ENCODE assay signal across 22 cellular contexts in the genomic region with DNA sequence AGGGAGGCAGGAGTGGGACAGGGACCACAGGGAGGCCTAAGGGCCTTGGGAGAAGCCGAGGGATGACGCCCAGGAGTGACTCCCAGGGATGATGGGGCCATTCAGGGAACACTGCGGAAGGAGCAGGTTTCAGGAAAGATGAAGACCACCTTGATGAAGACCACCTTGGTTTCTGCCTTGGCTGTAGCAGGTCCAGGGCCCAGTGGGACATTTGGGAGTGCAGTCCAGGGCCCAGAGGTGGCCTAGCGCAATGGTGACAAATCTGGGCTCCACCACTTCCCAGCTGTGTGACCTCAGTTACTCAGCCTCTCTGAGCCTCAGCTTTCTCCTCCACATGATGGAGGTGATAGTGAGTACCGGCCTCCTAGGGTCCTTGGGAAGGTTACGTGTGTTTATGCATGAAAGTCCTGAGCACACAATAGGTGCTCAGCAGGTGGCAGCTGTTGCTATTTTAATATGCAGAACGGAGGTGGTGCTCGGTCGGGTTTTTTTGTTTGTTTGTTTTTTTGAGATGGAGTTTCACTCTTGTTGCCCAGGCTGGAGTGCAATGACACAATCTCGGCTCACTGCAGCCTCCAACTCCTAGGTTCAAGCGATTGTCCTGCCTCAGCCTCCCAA. TPM values are rescaled to one million over a fixed set of nuclear protein-coding genes. Genes with fewer than 3 reads are reported as not detected.
A peak's percentile ranks its signal among the peaks of the same experiment; 100 is the strongest.
DNase-seq lines count a peak whose midpoint lies in the region; ATAC-seq and TF ChIP-seq lines count a peak whose summit lies in the region.
"Had no signal": no experiment of that assay in that cellular context is flagged by ENCODE, and none has a peak within 500 bp of the region (broad histone marks: within the 10 kb centered on the region; RNA-seq: fewer than 3 reads in every experiment).

No MANE protein-coding gene starts in this region.

- no TSS peak for BruUV-seq in A673 (replicated peaks; lab: Mats Ljungman, UMichigan)

- H3K9ac ChIP-seq in HUES64 (ENCODE audit: low read depth, low read length) (peak overlapping the region; percentile 48; the same call in 1 of the 2 replicates), endodermal cell (ENCODE audit: extremely low read depth, low read length, poor library complexity, severe bottlenecking) (no peak overlapping the region)
- H3K9ac ChIP-seq: SK-N-SH had no signal

- H3K4me3 Mint-ChIP-seq in GM23338 (peak overlapping the region; percentile 65), endodermal cell (peak overlapping the region; percentile 44), nephron progenitor cell (peak overlapping the region; percentile 32), osteocyte (ENCODE audit: unreplicated experiment) (no peak overlapping the region)
- H3K4me3 Mint-ChIP-seq: CD14-positive monocyte, IgD-negative memory B cell had no signal

- H4K20me1 ChIP-seq in GM23338 (replicated peaks; ENCODE audit: insufficient read depth), result no peaks in the 10 kb centered on the region

- no peaks in the 10 kb centered on the region for H3K9me2 ChIP-seq in GM23338 (ENCODE audit: insufficient read depth)
- H3K9me2 ChIP-seq: SK-N-SH had no signal

- TF ChIP-seq CTCF in GM23338 (conservative IDR thresholded peaks at IDR 0.05; ENCODE audit: low read depth in 2 of 2) (no peak), endodermal cell (conservative IDR thresholded peaks at IDR 0.05) (no peak), nephron progenitor cell (IDR thresholded peaks at IDR 0.05) (no peak), A673 (conservative IDR thresholded peaks at IDR 0.05; ENCODE audit: low read depth, low read length) (no peak), osteocyte (IDR thresholded peaks at IDR 0.05) (no peak)

- peaks cover 8% of the 10 kb centered on the region; the same call in 1 of the 2 replicates for H3F3A ChIP-seq in GM23338 (replicated peaks; ENCODE audit: low read depth)

- ATAC-seq in GM23338, result peak; percentile 64
- ATAC-seq in GM18909 (IDR thresholded peaks at IDR 0.05; ENCODE audit: poor library complexity, unreplicated experiment), result no peak
- ATAC-seq in HG03196 (IDR thresholded peaks at IDR 0.05; ENCODE audit: unreplicated experiment), result no peak

- H3K79me2 ChIP-seq in GM23338 (replicated peaks; ENCODE audit: insufficient read depth), result no peaks in the 10 kb centered on the region

- CTCF ChIA-PET in A673 (lab: Charles Lee), result no interaction called here

- H3K9me3 ChIP-seq in HUES64 (ENCODE audit: insufficient read depth, low read depth, low read length) (no peaks in the 10 kb centered on the region), endodermal cell (ENCODE audit: control insufficient read depth, low read length) (no peaks in the 10 kb centered on the region), A673 (ENCODE audit: low read depth, low read length, poor library complexity, severe bottlenecking) (no peaks in the 10 kb centered on the region)
- H3K9me3 ChIP-seq: SK-N-SH had no signal

- 45% methylated on average over 11 of the region's 11 CpGs for WGBS in HUES64
- 79 to 82% methylated on average over 11 of the region's 11 CpGs for WGBS in endodermal cell (ENCODE audit: insufficient coverage in 1 of 2, insufficient read length in 1 of 2), 2 experiments

- H2AFZ ChIP-seq in GM23338, result peak overlapping the region; percentile 70

- H3K9me3 Mint-ChIP-seq in GM23338 (no peaks in the 10 kb centered on the region), endodermal cell (no peaks in the 10 kb centered on the region), nephron progenitor cell (no peaks in the 10 kb centered on the region), osteocyte (ENCODE audit: unreplicated experiment) (no peaks in the 10 kb centered on the region)
- H3K9me3 Mint-ChIP-seq: IgD-negative memory B cell had no signal

- H3K4me2 ChIP-seq in GM23338, result peak overlapping the region; percentile 76
- H3K4me2 ChIP-seq: SK-N-SH had no signal

- peaks cover 20% of the 10 kb centered on the region for H3K4me1 ChIP-seq in GM23338 (ENCODE audit: insufficient read depth)
- H3K4me1 ChIP-seq in HUES64 (ENCODE audit: insufficient read depth, low read length), result peaks cover 9% of the 10 kb centered on the region
- peaks cover 6% of the 10 kb centered on the region for H3K4me1 ChIP-seq in endodermal cell (ENCODE audit: control insufficient read depth, insufficient read depth, low read length)
- H3K4me1 ChIP-seq in A673 (ENCODE audit: insufficient read depth, low read length, poor library complexity, severe bottlenecking), result no peaks in the 10 kb centered on the region

- intact Hi-C loops in A673 (cut with micrococcal nuclease; ENCODE audit: unreplicated experiment), result no loop called here

- H3K36me3 ChIP-seq in GM23338 (ENCODE audit: insufficient read depth) (no peaks in the 10 kb centered on the region), HUES64 (ENCODE audit: insufficient read depth, low read length) (no peaks in the 10 kb centered on the region), endodermal cell (ENCODE audit: control insufficient read depth, insufficient read depth, low read length) (no peaks in the 10 kb centered on the region), A673 (ENCODE audit: insufficient read depth, low read length, poor library complexity, severe bottlenecking) (no peaks in the 10 kb centered on the region)

- H3K27me3 Mint-ChIP-seq in GM23338 (ENCODE audit: insufficient read depth, low read depth, poor library complexity) (peaks cover 9% of the 10 kb centered on the region), endodermal cell (ENCODE audit: insufficient read depth) (peaks cover 2% of the 10 kb centered on the region), nephron progenitor cell (ENCODE audit: low read depth, poor library complexity) (peaks cover 13% of the 10 kb centered on the region), osteocyte (ENCODE audit: unreplicated experiment) (peaks cover 11% of the 10 kb centered on the region)

- H3K4me3 ChIP-seq in GM23338 (peak overlapping the region; percentile 47), HUES64 (ENCODE audit: low read length) (peak overlapping the region; percentile 39), endodermal cell (ENCODE audit: low read length) (no peak overlapping the region), A673 (ENCODE audit: low read depth, low read length, poor library complexity, severe bottlenecking) (no peak overlapping the region)

- POLR2A ChIA-PET in A673 (lab: Charles Lee; ENCODE audit: low non-redundant PET), result no interaction called here

- peak overlapping the region; percentile 89 for H3K27ac Mint-ChIP-seq in GM23338
- H3K27ac Mint-ChIP-seq in endodermal cell, result peak overlapping the region; percentile 84
- H3K27ac Mint-ChIP-seq in nephron progenitor cell, result no peak overlapping the region
- no peak overlapping the region for H3K27ac Mint-ChIP-seq in osteocyte (ENCODE audit: unreplicated experiment)
- H3K27ac Mint-ChIP-seq: IgD-negative memory B cell had no signal

- H3K27ac ChIP-seq in GM23338 (ENCODE audit: low read depth) (peak overlapping the region; percentile 78), HUES64 (ENCODE audit: low read depth, low read length) (peak overlapping the region; percentile 87), endodermal cell (ENCODE audit: low read depth, low read length) (peak overlapping the region; percentile 3), A673 (ENCODE audit: low read depth, low read length, poor library complexity, severe bottlenecking) (no peak overlapping the region)

- peaks cover 2% of the 10 kb centered on the region; the same call in 1 of the 3 replicates for H3K36me3 Mint-ChIP-seq in GM23338 (ENCODE audit: low read depth)
- H3K36me3 Mint-ChIP-seq in endodermal cell (ENCODE audit: low read depth), result no peaks in the 10 kb centered on the region
- H3K36me3 Mint-ChIP-seq in nephron progenitor cell (ENCODE audit: low read depth), result no peaks in the 10 kb centered on the region
- H3K36me3 Mint-ChIP-seq in osteocyte (ENCODE audit: unreplicated experiment), result no peaks in the 10 kb centered on the region
- H3K36me3 Mint-ChIP-seq: CD14-positive monocyte, IgD-negative memory B cell had no signal

- H3K4me1 Mint-ChIP-seq in GM23338, result peaks cover 34% of the 10 kb centered on the region
- peaks cover 17% of the 10 kb centered on the region for H3K4me1 Mint-ChIP-seq in endodermal cell
- H3K4me1 Mint-ChIP-seq in nephron progenitor cell, result peaks cover 26% of the 10 kb centered on the region
- H3K4me1 Mint-ChIP-seq in osteocyte (ENCODE audit: unreplicated experiment), result peaks cover 3% of the 10 kb centered on the region

- DNase-seq in GM23338 (ENCODE audit: low spot score) (peak; percentile 83), endodermal cell (peak; percentile 78), nephron progenitor cell (no peak), A673 (ENCODE audit: low spot score) (no peak), osteocyte (ENCODE audit: extremely low spot score, unreplicated experiment) (no peak)
- DNase-seq: COR-L47, EL, HCEC 1CT, Kasumi-1, NCI-H1105, NCI-H1694, NCI-H2107, NCI-H226, NCI-H526 treated with DMSO at 0.1 percent for 48 hours, SHP77, SK-N-SH had no signal

- H3K27me3 ChIP-seq in GM23338 (ENCODE audit: insufficient read depth) (no peaks in the 10 kb centered on the region), HUES64 (ENCODE audit: insufficient read depth, low read length) (no peaks in the 10 kb centered on the region), endodermal cell (ENCODE audit: control insufficient read depth, insufficient read depth, low read length, poor library complexity, severe bottlenecking) (no peaks in the 10 kb centered on the region), A673 (replicated peaks; ENCODE audit: insufficient read depth, low read depth, low read length, poor library complexity) (no peaks in the 10 kb centered on the region)

RNA-seq across cellular contexts. Expression of gene TSGA10IP, which starts 0.8 kb away (rescaled TPM):
- 1.1 and 2.0 TPM in 2 replicates for total RNA-seq in GM23338 (2014; rRNA removed; shearing (Covaris generic))
- 1.6 and 2.5 TPM in 2 replicates for polyA plus RNA-seq in GM23338 (2016; fragmentation: Nextera tagmentation; extraction: Ambion mirVana)
- polyA plus RNA-seq in HUES64 (2013, experiment 1 of 2), result 2.3 TPM
- 3.6 TPM for polyA plus RNA-seq in HUES64 (2013, experiment 2 of 2)
- 1 to 10 TPM in 1 of 2 donors, under 1 TPM in 1; 0.97 to 5.6 TPM for total RNA-seq in endodermal cell
- polyA plus RNA-seq in endodermal cell (2013, experiment 1 of 2), result 2.2 TPM
- polyA plus RNA-seq in endodermal cell (2013, experiment 2 of 2), result 1.9 TPM
- total RNA-seq in A673 (2021), result not detected in 2 replicates
- not detected in 2 replicates for total RNA-seq in osteocyte
- total RNA-seq: OCI-LY7 had no signal
- polyA plus RNA-seq: IgD-negative memory B cell, SK-N-SH had no signal

RNA-seq across cellular contexts. Expression of gene SART1, which starts 15.5 kb away (rescaled TPM):
- 43.9 and 55.8 TPM in 2 replicates for total RNA-seq in GM23338 (2014; rRNA removed; shearing (Covaris generic))
- polyA plus RNA-seq in GM23338 (2016; fragmentation: Nextera tagmentation; extraction: Ambion mirVana), result 91.0 and 105 TPM in 2 replicates
- 42.6 TPM for polyA plus RNA-seq in HUES64 (2013, experiment 1 of 2)
- 45.3 TPM for polyA plus RNA-seq in HUES64 (2013, experiment 2 of 2)
- total RNA-seq in endodermal cell (10 to 100 TPM; 50.6 to 52.0 TPM), A673 (2021) (95.8 and 96.3 TPM in 2 replicates), osteocyte (45.5 and 55.9 TPM in 2 replicates)
- polyA plus RNA-seq in endodermal cell (2013, experiment 1 of 2), result 49.2 TPM
- 40.9 TPM for polyA plus RNA-seq in endodermal cell (2013, experiment 2 of 2)

RNA-seq across cellular contexts. Expression of gene DRAP1, which starts 26.8 kb away (rescaled TPM):
- total RNA-seq in GM23338 (2014; rRNA removed; shearing (Covaris generic)), result 83.0 and 121 TPM in 2 replicates
- 294 and 358 TPM in 2 replicates for polyA plus RNA-seq in GM23338 (2016; fragmentation: Nextera tagmentation; extraction: Ambion mirVana)
- 87.0 TPM for polyA plus RNA-seq in HUES64 (2013, experiment 1 of 2)
- 93.0 TPM for polyA plus RNA-seq in HUES64 (2013, experiment 2 of 2)
- total RNA-seq in endodermal cell (100 to 1,000 TPM in 1 of 2 donors, 10 to 100 TPM in 1; 83.8 to 103 TPM), A673 (2021) (122 and 124 TPM in 2 replicates), osteocyte (106 and 107 TPM in 2 replicates)
- 107 TPM for polyA plus RNA-seq in endodermal cell (2013, experiment 1 of 2)
- polyA plus RNA-seq in endodermal cell (2013, experiment 2 of 2), result 106 TPM

RNA-seq across cellular contexts. Expression of gene C11orf68, which starts 27.2 kb away (rescaled TPM):
- total RNA-seq in GM23338 (2014; rRNA removed; shearing (Covaris generic)), result 21.6 and 23.2 TPM in 2 replicates
- 16.8 and 18.6 TPM in 2 replicates for polyA plus RNA-seq in GM23338 (2016; fragmentation: Nextera tagmentation; extraction: Ambion mirVana)
- 17.7 TPM for polyA plus RNA-seq in HUES64 (2013, experiment 1 of 2)
- 19.4 TPM for polyA plus RNA-seq in HUES64 (2013, experiment 2 of 2)
- 10 to 100 TPM; 26.0 to 29.1 TPM for total RNA-seq in endodermal cell
- 29.7 TPM for polyA plus RNA-seq in endodermal cell (2013, experiment 1 of 2)
- polyA plus RNA-seq in endodermal cell (2013, experiment 2 of 2), result 26.7 TPM
- 22.4 and 27.6 TPM in 2 replicates for total RNA-seq in A673 (2021)
- total RNA-seq in osteocyte, result 81.2 and 83.5 TPM in 2 replicates

RNA-seq across cellular contexts. Expression of gene FOSL1, which starts 45.9 kb away (rescaled TPM):
- 10.1 and 14.6 TPM in 2 replicates for total RNA-seq in GM23338 (2014; rRNA removed; shearing (Covaris generic))
- polyA plus RNA-seq in GM23338 (2016; fragmentation: Nextera tagmentation; extraction: Ambion mirVana), result 17.1 and 20.1 TPM in 2 replicates
- 15.0 TPM for polyA plus RNA-seq in HUES64 (2013, experiment 1 of 2)
- polyA plus RNA-seq in HUES64 (2013, experiment 2 of 2), result 12.0 TPM
- 1 to 10 TPM in 1 of 2 donors, not detected in 1; 1.8 TPM for total RNA-seq in endodermal cell
- polyA plus RNA-seq in endodermal cell (2013, experiment 1 of 2), result 3.0 TPM
- polyA plus RNA-seq in endodermal cell (2013, experiment 2 of 2), result 1.9 TPM
- total RNA-seq in A673 (2021), result 12.6 and 29.0 TPM in 2 replicates
- total RNA-seq in osteocyte, result 37.2 and 38.0 TPM in 2 replicates

Comparison
In these comparisons a context has a peak if more than half of its experiments do, and no peak if none do; other contexts are left out.
1. DNase-seq: peak in GM23338 (single experiment) and endodermal cell (single experiment); none in nephron progenitor cell (single experiment), A673 (single experiment) and osteocyte (single experiment).
2. H3K4me3 ChIP-seq: peak in GM23338 (single experiment) and HUES64 (single experiment); none in endodermal cell (single experiment) and A673 (single experiment).
3. H3K27ac Mint-ChIP-seq: peak in GM23338 (single experiment) and endodermal cell (single experiment); none in nephron progenitor cell (single experiment) and osteocyte (single experiment).